In the genomic region with DNA sequence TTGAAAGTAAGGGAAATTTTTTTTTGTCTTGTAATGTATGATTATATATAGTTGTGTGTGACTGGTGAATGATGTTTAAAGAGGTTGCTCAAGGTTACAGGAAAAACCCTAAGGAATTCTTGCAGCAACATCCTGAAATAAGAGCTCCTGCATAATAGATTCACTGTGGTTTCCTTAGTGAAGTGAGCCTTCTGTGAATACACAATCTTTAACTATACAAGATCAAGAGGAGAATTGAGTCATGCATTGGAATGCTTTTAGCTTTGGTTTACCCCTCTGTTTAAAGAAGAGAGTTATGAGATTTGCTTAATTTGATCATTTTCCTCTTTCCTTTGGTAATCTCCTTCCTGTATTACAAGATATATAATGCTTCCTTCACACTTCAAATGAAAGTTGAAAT, we compare ENCODE assay signal across 14 cellular contexts.
DNase-seq lines count a peak whose midpoint lies in the region; ATAC-seq and TF ChIP-seq lines count a peak whose summit lies in the region.
"Had no signal": no experiment of that assay in that cellular context is flagged by ENCODE, and none has a peak within 500 bp of the region (broad histone marks: within the 10 kb centered on the region; RNA-seq: fewer than 3 reads in every experiment).

No MANE protein-coding gene starts in this region.

- H3K9me3 ChIP-seq in AG04450 (ENCODE audit: control insufficient read depth, insufficient read depth, low read length): no peaks in the 10 kb centered on the region
- H3K9me3 ChIP-seq: gastrocnemius medialis, MG63 had no signal

- no peaks in the 10 kb centered on the region for H3K27me3 ChIP-seq in AG04450 (ENCODE audit: control insufficient read depth, insufficient read depth, low read length)
- H3K27me3 ChIP-seq: gastrocnemius medialis, MG63 had no signal

- no peak for TF ChIP-seq CTCF in AG04450 (IDR thresholded peaks at IDR 0.05; ENCODE audit: low read depth, low read length)

- DNase-seq in AG04450 (ENCODE audit: low read depth, low spot score) (peak; percentile 87), HT1080 (ENCODE audit: low read depth) (peak; percentile 97), astrocyte of the hippocampus (ENCODE audit: low read depth, low spot score) (peak; percentile 84), iris pigment epithelial cell (ENCODE audit: low read depth) (peak; percentile 96), GM19238 (ENCODE audit: insufficient read length, low spot score) (no peak)
- no peak for DNase-seq in activated T-cell treated with anti-CD3 and anti-CD28 coated beads, Interleukin-2, amount 50 U/mL, for 48 hours
- DNase-seq: anterior cingulate cortex; CD8-positive, alpha-beta T cell; gastrocnemius medialis; MG63; NCI-H524; T-helper 1 cell had no signal

- H3K27ac ChIP-seq in AG04450 (ENCODE audit: low read depth, low read length): no peak overlapping the region
- H3K27ac ChIP-seq: gastrocnemius medialis had no signal

- CTCF ChIA-PET in AG04450 (lab: Charles Lee): interaction anchor here (0.9 kb wide), 1 partner anchor 137 kb away, joined by 3 read pairs; no protein-coding TSS in a partner anchor

- POLR2A ChIA-PET in AG04450 (lab: Yijun Ruan, JAX): interaction anchor here (1.0 kb wide), 1 partner anchor 452 kb away, joined by 3 read pairs; no protein-coding TSS in a partner anchor

- no peak overlapping the region for H3K4me3 ChIP-seq in AG04450 (ENCODE audit: low read depth, low read length)
- H3K4me3 ChIP-seq: gastrocnemius medialis, MG63 had no signal

- no peak for ATAC-seq in GM19328 (IDR thresholded peaks at IDR 0.05; ENCODE audit: unreplicated experiment)
- no peak for ATAC-seq in GM18909 (IDR thresholded peaks at IDR 0.05; ENCODE audit: poor library complexity, unreplicated experiment)
- ATAC-seq: CD8-positive, alpha-beta T cell; gastrocnemius medialis had no signal

Comparison
In these comparisons a context has a peak if more than half of its experiments do, and no peak if none do; other contexts are left out.
1. DNase-seq: peak in AG04450 (single experiment), HT1080 (single experiment), astrocyte of the hippocampus (single experiment) and iris pigment epithelial cell (single experiment); none in GM19238 (single experiment) and activated T-cell treated with anti-CD3 and anti-CD28 coated beads, Interleukin-2, amount 50 U/mL, for 48 hours (0 of 2).